In genomic region chr2:180411631-180412030, GRCh38 we compare ENCODE assay signal across 17 cellular contexts.
DNase-seq lines count a peak whose midpoint lies in the region; ATAC-seq, FAIRE-seq and TF ChIP-seq lines count a peak whose summit lies in the region.
"Had no signal": no experiment of that assay in that cellular context is flagged by ENCODE, and none has a peak within 500 bp of the region (broad histone marks: within the 10 kb centered on the region; RNA-seq: fewer than 3 reads in every experiment).

No MANE protein-coding gene starts in this region.

- peak; percentile 76 for ATAC-seq in GM21447 (IDR thresholded peaks at IDR 0.05; ENCODE audit: unreplicated experiment)
- ATAC-seq in HG03469 (IDR thresholded peaks at IDR 0.05; ENCODE audit: unreplicated experiment), result peak; percentile 50
- ATAC-seq in stimulated activated naive CD8-positive, alpha-beta T cell treated with anti-CD3 and anti-CD28 coated beads, Interleukin-15, amount 100 ng/mL, for 72 hours, result no peak
- ATAC-seq: stimulated activated effector memory CD8-positive, alpha-beta T cell treated with anti-CD3 and anti-CD28 coated beads, Interleukin-12 subunit alpha, Interleukin-12 subunit beta, amount 100 ng/mL, for 72 hours had no signal

- no peaks in the 10 kb centered on the region for H3K27me3 ChIP-seq in kidney epithelial cell (ENCODE audit: control insufficient read depth, insufficient read depth, low read length)
- H3K27me3 ChIP-seq: vagina had no signal

- H3K4me3 Mint-ChIP-seq in activated T-helper 1 cell treated with anti-CD3 and anti-CD28 coated beads, Interleukin-12 subunit alpha, Interleukin-12 subunit beta, Interleukin-2, Interleukin-4 antibody, amounts not matched to agents 30 ng/mL and 10 ng/mL and 1 ng/mL, durations not matched to agents 14 hours and 24 hours and 36 hours, result no peak overlapping the region
- H3K4me3 Mint-ChIP-seq in HFFc6, result no peak overlapping the region
- H3K4me3 Mint-ChIP-seq in stimulated activated naive CD8-positive, alpha-beta T cell treated with anti-CD3 and anti-CD28 coated beads, Interleukin-15, amount 100 ng/mL, for 72 hours, result no peak overlapping the region
- H3K4me3 Mint-ChIP-seq: activated naive CD4-positive, alpha-beta T cell treated with anti-CD3 and anti-CD28 coated beads, Interleukin-2, amount 10 ng/mL, durations not matched to agents 7 days and 5 days; stimulated activated effector memory CD8-positive, alpha-beta T cell treated with anti-CD3 and anti-CD28 coated beads, Interleukin-12 subunit alpha, Interleukin-12 subunit beta, amount 100 ng/mL, for 72 hours had no signal

- peaks cover 1% of the 10 kb centered on the region for H3K27me3 Mint-ChIP-seq in activated T-helper 1 cell treated with anti-CD3 and anti-CD28 coated beads, Interleukin-12 subunit alpha, Interleukin-12 subunit beta, Interleukin-2, Interleukin-4 antibody, amounts not matched to agents 30 ng/mL and 10 ng/mL and 1 ng/mL, durations not matched to agents 14 hours and 24 hours and 36 hours (ENCODE audit: insufficient read depth)
- no peaks in the 10 kb centered on the region; the same call in 1 of the 2 replicates for H3K27me3 Mint-ChIP-seq in HFFc6 (ENCODE audit: insufficient read depth)
- H3K27me3 Mint-ChIP-seq in stimulated activated naive CD8-positive, alpha-beta T cell treated with anti-CD3 and anti-CD28 coated beads, Interleukin-15, amount 100 ng/mL, for 72 hours, result no peaks in the 10 kb centered on the region
- H3K27me3 Mint-ChIP-seq: activated naive CD4-positive, alpha-beta T cell treated with anti-CD3 and anti-CD28 coated beads, Interleukin-2, amount 10 ng/mL, durations not matched to agents 7 days and 5 days had no signal

- no peak for TF ChIP-seq CTCF in D721Med (IDR thresholded peaks at IDR 0.05; ENCODE audit: insufficient read depth, missing control alignments)
- TF ChIP-seq CTCF in kidney epithelial cell (IDR thresholded peaks at IDR 0.05; ENCODE audit: insufficient read depth, low read length, poor library complexity, severe bottlenecking), result no peak
- TF ChIP-seq CTCF in HFFc6 (IDR thresholded peaks at IDR 0.05), result no peak

- H3K9me3 Mint-ChIP-seq in activated T-helper 1 cell treated with anti-CD3 and anti-CD28 coated beads, Interleukin-12 subunit alpha, Interleukin-12 subunit beta, Interleukin-2, Interleukin-4 antibody, amounts not matched to agents 30 ng/mL and 10 ng/mL and 1 ng/mL, durations not matched to agents 14 hours and 24 hours and 36 hours, result no peaks in the 10 kb centered on the region
- H3K9me3 Mint-ChIP-seq in HFFc6, result no peaks in the 10 kb centered on the region
- no peaks in the 10 kb centered on the region for H3K9me3 Mint-ChIP-seq in stimulated activated naive CD8-positive, alpha-beta T cell treated with anti-CD3 and anti-CD28 coated beads, Interleukin-15, amount 100 ng/mL, for 72 hours
- H3K9me3 Mint-ChIP-seq: activated naive CD4-positive, alpha-beta T cell treated with anti-CD3 and anti-CD28 coated beads, Interleukin-2, amount 10 ng/mL, durations not matched to agents 7 days and 5 days; stimulated activated effector memory CD8-positive, alpha-beta T cell treated with anti-CD3 and anti-CD28 coated beads, Interleukin-12 subunit alpha, Interleukin-12 subunit beta, amount 100 ng/mL, for 72 hours had no signal

- intact Hi-C loops in activated T-helper 1 cell treated with anti-CD3 and anti-CD28 coated beads, Interleukin-12 subunit alpha, Interleukin-12 subunit beta, Interleukin-2, Interleukin-4 antibody, amounts not matched to agents 30 ng/mL and 10 ng/mL and 1 ng/mL, durations not matched to agents 14 hours and 24 hours and 36 hours (cut with micrococcal nuclease), result no loop called here

- no peaks in the 10 kb centered on the region for H3K36me3 Mint-ChIP-seq in activated T-helper 1 cell treated with anti-CD3 and anti-CD28 coated beads, Interleukin-12 subunit alpha, Interleukin-12 subunit beta, Interleukin-2, Interleukin-4 antibody, amounts not matched to agents 30 ng/mL and 10 ng/mL and 1 ng/mL, durations not matched to agents 14 hours and 24 hours and 36 hours (ENCODE audit: low read depth)
- no peaks in the 10 kb centered on the region for H3K36me3 Mint-ChIP-seq in HFFc6 (ENCODE audit: low read depth)
- H3K36me3 Mint-ChIP-seq: activated naive CD4-positive, alpha-beta T cell treated with anti-CD3 and anti-CD28 coated beads, Interleukin-2, amount 10 ng/mL, durations not matched to agents 7 days and 5 days; stimulated activated effector memory CD8-positive, alpha-beta T cell treated with anti-CD3 and anti-CD28 coated beads, Interleukin-12 subunit alpha, Interleukin-12 subunit beta, amount 100 ng/mL, for 72 hours had no signal

- H3K4me3 ChIP-seq in kidney epithelial cell (ENCODE audit: low read depth, low read length), result no peak overlapping the region
- H3K4me3 ChIP-seq: vagina had no signal

- H3K4me1 Mint-ChIP-seq in activated T-helper 1 cell treated with anti-CD3 and anti-CD28 coated beads, Interleukin-12 subunit alpha, Interleukin-12 subunit beta, Interleukin-2, Interleukin-4 antibody, amounts not matched to agents 30 ng/mL and 10 ng/mL and 1 ng/mL, durations not matched to agents 14 hours and 24 hours and 36 hours (ENCODE audit: low read depth), result no peaks in the 10 kb centered on the region
- H3K4me1 Mint-ChIP-seq in HFFc6 (ENCODE audit: low read depth), result no peaks in the 10 kb centered on the region; the same call in 1 of the 2 replicates
- H3K4me1 Mint-ChIP-seq in stimulated activated naive CD8-positive, alpha-beta T cell treated with anti-CD3 and anti-CD28 coated beads, Interleukin-15, amount 100 ng/mL, for 72 hours, result no peaks in the 10 kb centered on the region
- H3K4me1 Mint-ChIP-seq: activated naive CD4-positive, alpha-beta T cell treated with anti-CD3 and anti-CD28 coated beads, Interleukin-2, amount 10 ng/mL, durations not matched to agents 7 days and 5 days; stimulated activated effector memory CD8-positive, alpha-beta T cell treated with anti-CD3 and anti-CD28 coated beads, Interleukin-12 subunit alpha, Interleukin-12 subunit beta, amount 100 ng/mL, for 72 hours had no signal

- no peaks in the 10 kb centered on the region for H3K36me3 ChIP-seq in kidney epithelial cell (ENCODE audit: control insufficient read depth, insufficient read depth, low read length)
- H3K36me3 ChIP-seq: vagina had no signal

- FAIRE-seq in D721Med (lab: Jason Lieb, UNC), result peak; percentile 64
- FAIRE-seq: bronchial epithelial cell had no signal

- no peak overlapping the region for H3K27ac Mint-ChIP-seq in activated T-helper 1 cell treated with anti-CD3 and anti-CD28 coated beads, Interleukin-12 subunit alpha, Interleukin-12 subunit beta, Interleukin-2, Interleukin-4 antibody, amounts not matched to agents 30 ng/mL and 10 ng/mL and 1 ng/mL, durations not matched to agents 14 hours and 24 hours and 36 hours
- no peak overlapping the region for H3K27ac Mint-ChIP-seq in HFFc6
- no peak overlapping the region for H3K27ac Mint-ChIP-seq in stimulated activated naive CD8-positive, alpha-beta T cell treated with anti-CD3 and anti-CD28 coated beads, Interleukin-15, amount 100 ng/mL, for 72 hours
- H3K27ac Mint-ChIP-seq: activated naive CD4-positive, alpha-beta T cell treated with anti-CD3 and anti-CD28 coated beads, Interleukin-2, amount 10 ng/mL, durations not matched to agents 7 days and 5 days; stimulated activated effector memory CD8-positive, alpha-beta T cell treated with anti-CD3 and anti-CD28 coated beads, Interleukin-12 subunit alpha, Interleukin-12 subunit beta, amount 100 ng/mL, for 72 hours had no signal

- no peak for DNase-seq in D721Med (ENCODE audit: insufficient read length, low spot score)
- peak; percentile 69 for DNase-seq in kidney epithelial cell (ENCODE audit: low read depth)
- DNase-seq in activated T-helper 1 cell treated with anti-CD3 and anti-CD28 coated beads, Interleukin-12 subunit alpha, Interleukin-12 subunit beta, Interleukin-2, Interleukin-4 antibody, amounts not matched to agents 30 ng/mL and 10 ng/mL and 1 ng/mL, durations not matched to agents 14 hours and 24 hours and 36 hours (ENCODE audit: low spot score), result no peak
- no peak for DNase-seq in HFFc6
- no peak for DNase-seq in hypothalamus (lab: John Stamatoyannopoulos, UW)
- DNase-seq in stimulated activated naive CD8-positive, alpha-beta T cell treated with anti-CD3 and anti-CD28 coated beads, Interleukin-15, amount 100 ng/mL, for 72 hours, result no peak
- DNase-seq: activated CD4-positive, alpha-beta T cell treated with anti-CD3 and anti-CD28 coated beads, Interleukin-2, amount 50 U/mL, for 48 hours; activated naive CD4-positive, alpha-beta T cell treated with anti-CD3 and anti-CD28 coated beads, Interleukin-2, amount 10 ng/mL, durations not matched to agents 7 days and 5 days; mesendoderm; posterior cingulate gyrus; stimulated activated CD4-positive, alpha-beta T cell treated with anti-CD3 and anti-CD28 coated beads, Interleukin-1b, Interleukin-23, amount 100 ng/mL, for 48 hours; T-helper 2 cell had no signal
